Comparison of ENCODE assay signal across 17 cellular contexts in the genomic region with DNA sequence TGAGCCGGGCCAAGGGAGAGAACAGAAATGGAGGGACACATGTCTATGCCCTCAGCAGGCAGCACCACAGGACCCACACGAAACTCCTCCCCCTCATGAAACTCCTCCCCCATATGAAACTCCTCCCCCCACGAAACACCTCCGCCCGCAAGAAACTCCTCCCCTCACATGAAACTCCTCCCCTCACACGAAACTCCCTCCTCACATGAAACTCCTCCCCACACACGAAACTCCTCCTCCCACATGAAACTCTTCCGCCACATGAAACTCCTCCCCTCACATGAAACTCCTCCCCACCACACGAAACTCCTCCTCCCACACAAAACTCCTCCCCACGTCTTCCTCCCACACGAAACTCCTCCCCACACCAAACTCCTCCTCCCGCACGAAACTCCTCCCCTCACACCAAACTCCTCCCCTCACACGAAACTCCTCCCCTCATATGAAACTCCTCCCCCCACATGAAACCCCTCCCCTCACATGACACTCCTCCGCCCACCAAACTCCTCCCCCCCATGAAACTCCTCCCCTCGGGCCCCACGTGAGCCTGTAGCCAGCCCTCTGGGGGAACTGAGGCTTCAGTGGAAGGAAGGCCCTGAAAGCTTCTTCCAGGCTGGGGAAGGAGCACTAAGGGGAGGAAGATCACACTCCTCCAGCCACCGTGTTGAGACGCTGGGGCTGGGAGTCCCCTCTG. TPM values are rescaled to one million over a fixed set of nuclear protein-coding genes. Genes with fewer than 3 reads are reported as not detected.
DNase-seq lines count a peak whose midpoint lies in the region; ATAC-seq and TF ChIP-seq lines count a peak whose summit lies in the region.
"Had no signal": no experiment of that assay in that cellular context is flagged by ENCODE, and none has a peak within 500 bp of the region (broad histone marks: within the 10 kb centered on the region; RNA-seq: fewer than 3 reads in every experiment).

No MANE protein-coding gene starts in this region.

- no peaks in the 10 kb centered on the region for H3K27me3 Mint-ChIP-seq in activated naive CD4-positive, alpha-beta T cell treated with anti-CD3 and anti-CD28 coated beads, Interleukin-2, amount 10 ng/mL, durations not matched to agents 7 days and 5 days
- H3K27me3 Mint-ChIP-seq in activated naive CD4-positive, alpha-beta T cell treated with anti-CD3 and anti-CD28 coated beads for 36 hours (ENCODE audit: low read depth): no peaks in the 10 kb centered on the region

- H3K4me3 Mint-ChIP-seq in activated naive CD4-positive, alpha-beta T cell treated with anti-CD3 and anti-CD28 coated beads, Interleukin-2, amount 10 ng/mL, durations not matched to agents 7 days and 5 days: no peak overlapping the region
- H3K4me3 Mint-ChIP-seq in activated naive CD4-positive, alpha-beta T cell treated with anti-CD3 and anti-CD28 coated beads for 36 hours: no peak overlapping the region

- no peak overlapping the region for H4K91ac ChIP-seq in trophoblast cell (ENCODE audit: low read depth, low read length)

- H3K14ac ChIP-seq in trophoblast cell (ENCODE audit: low read length): peak overlapping the region; percentile 61

- no peaks in the 10 kb centered on the region for H3K4me1 Mint-ChIP-seq in activated naive CD4-positive, alpha-beta T cell treated with anti-CD3 and anti-CD28 coated beads, Interleukin-2, amount 10 ng/mL, durations not matched to agents 7 days and 5 days
- no peaks in the 10 kb centered on the region for H3K4me1 Mint-ChIP-seq in activated naive CD4-positive, alpha-beta T cell treated with anti-CD3 and anti-CD28 coated beads for 36 hours (ENCODE audit: low read depth)

- peak overlapping the region; percentile 41 for H3K4me2 ChIP-seq in HCT116 (ENCODE audit: low read length)
- H3K4me2 ChIP-seq in trophoblast cell (ENCODE audit: low read length): no peak overlapping the region

- H3K36me3 Mint-ChIP-seq in activated naive CD4-positive, alpha-beta T cell treated with anti-CD3 and anti-CD28 coated beads, Interleukin-2, amount 10 ng/mL, durations not matched to agents 7 days and 5 days: no peaks in the 10 kb centered on the region
- no peaks in the 10 kb centered on the region for H3K36me3 Mint-ChIP-seq in activated naive CD4-positive, alpha-beta T cell treated with anti-CD3 and anti-CD28 coated beads for 36 hours (ENCODE audit: low read depth)

- no peak overlapping the region for H3K23ac ChIP-seq in trophoblast cell (ENCODE audit: low read length)

- no peaks in the 10 kb centered on the region for H3K9me2 ChIP-seq in HCT116 (ENCODE audit: insufficient read depth)

- peak overlapping the region; percentile 33 for H3K18ac ChIP-seq in trophoblast cell (ENCODE audit: low read length)

- H3K27ac ChIP-seq in HCT116 (ENCODE audit: low read depth, low read length): peak overlapping the region; percentile 61; the same call in 1 of the 2 replicates
- H3K27ac ChIP-seq in trophoblast cell (ENCODE audit: low read depth, low read length): no peak overlapping the region
- H3K27ac ChIP-seq in thyroid gland: no peak overlapping the region
- H3K27ac ChIP-seq: SJCRH30, vagina had no signal

- DNase-seq in activated naive CD4-positive, alpha-beta T cell treated with anti-CD3 and anti-CD28 coated beads, Interleukin-2, amount 10 ng/mL, durations not matched to agents 7 days and 5 days: peak; percentile 30
- no peak for DNase-seq in activated naive CD4-positive, alpha-beta T cell treated with anti-CD3 and anti-CD28 coated beads for 36 hours
- DNase-seq in HCT116 (ENCODE audit: low read depth, low spot score) (peak; percentile 62), SW480 (ENCODE audit: low spot score) (peak; percentile 91), trophoblast cell (no peak), thyroid gland (no peak), SK-N-DZ (ENCODE audit: low spot score) (no peak), T-helper 1 cell (no peak)
- DNase-seq: activated effector memory CD4-positive, alpha-beta T cell treated with Interleukin-2 at 50 U/mL for 16 hours; aorta; hippocampal formation; left cardiac atrium; NCI-H1930; stimulated activated CD4-positive, alpha-beta T cell treated with anti-CD3 and anti-CD28 coated beads, Interleukin-2, amount 100 ng/mL, for 24 hours had no signal

- H3K27ac Mint-ChIP-seq in activated naive CD4-positive, alpha-beta T cell treated with anti-CD3 and anti-CD28 coated beads, Interleukin-2, amount 10 ng/mL, durations not matched to agents 7 days and 5 days: no peak overlapping the region
- H3K27ac Mint-ChIP-seq in activated naive CD4-positive, alpha-beta T cell treated with anti-CD3 and anti-CD28 coated beads for 36 hours: no peak overlapping the region

- ATAC-seq in HCT116: peak; percentile 57
- ATAC-seq: left cardiac atrium, right cardiac atrium had no signal

- H3K4me1 ChIP-seq in HCT116 (ENCODE audit: control insufficient read depth in 1 of 2, insufficient read depth in 2 of 2, low read length in 2 of 2): peaks cover 58 to 62% of the 10 kb centered on the region in 2 experiments
- H3K4me1 ChIP-seq in trophoblast cell (ENCODE audit: control insufficient read depth in 1 of 2, insufficient read depth in 2 of 2, low read length in 2 of 2): peaks cover 20 to 23% of the 10 kb centered on the region in 2 experiments
- no peaks in the 10 kb centered on the region for H3K4me1 ChIP-seq in thyroid gland

- H2BK12ac ChIP-seq in trophoblast cell (ENCODE audit: low read length): peak overlapping the region; percentile 55

- TF ChIP-seq RAD21 in HCT116 (IDR thresholded peaks at IDR 0.05; ENCODE audit: low read depth): no peak

- H2AFZ ChIP-seq in HCT116 (ENCODE audit: low read depth, low read length, poor library complexity, severe bottlenecking): no peak overlapping the region
- no peak overlapping the region for H2AFZ ChIP-seq in trophoblast cell (ENCODE audit: insufficient read depth, low read length, poor library complexity)

- no peaks in the 10 kb centered on the region for H3K79me2 ChIP-seq in HCT116 (ENCODE audit: insufficient read depth, low read length)
- H3K79me2 ChIP-seq in trophoblast cell (ENCODE audit: control insufficient read depth, insufficient read depth, low read length, poor library complexity): no peaks in the 10 kb centered on the region

- H3K9ac ChIP-seq in HCT116 (ENCODE audit: low read length) (no peak overlapping the region), trophoblast cell (ENCODE audit: low read length) (no peak overlapping the region)

- CTCF ChIA-PET in activated naive CD4-positive, alpha-beta T cell treated with anti-CD3 and anti-CD28 coated beads, Interleukin-2, amount 10 ng/mL, durations not matched to agents 7 days and 5 days (lab: Charles Lee): no interaction called here
- CTCF ChIA-PET in activated naive CD4-positive, alpha-beta T cell treated with anti-CD3 and anti-CD28 coated beads for 36 hours (lab: Charles Lee): no interaction called here
- CTCF ChIA-PET in HCT116 (lab: Charles Lee): no interaction called here

- H3K36me3 ChIP-seq in HCT116 (ENCODE audit: control insufficient read depth in 1 of 2, insufficient read depth in 2 of 2, low read length in 2 of 2) (no peaks in the 10 kb centered on the region), trophoblast cell (ENCODE audit: control insufficient read depth in 1 of 2, insufficient read depth in 2 of 2, low read length in 2 of 2) (no peaks in the 10 kb centered on the region), thyroid gland (no peaks in the 10 kb centered on the region)
- H3K36me3 ChIP-seq: SJCRH30, vagina had no signal

- peak overlapping the region; percentile 31 for H2BK5ac ChIP-seq in trophoblast cell (ENCODE audit: low read depth, low read length, poor library complexity)

- H2BK120ac ChIP-seq in trophoblast cell (ENCODE audit: insufficient read depth, low read length, poor library complexity): no peak overlapping the region

- POLR2A ChIA-PET in HCT116 (lab: Charles Lee): no interaction called here

- no peak for TF ChIP-seq CTCF in HCT116 (IDR thresholded peaks at IDR 0.05 in 2 of 3, conservative IDR thresholded peaks at IDR 0.05 in 1 of 3; ENCODE audit: borderline replicate concordance in 1 of 3, insufficient read depth in 1 of 3, low read depth in 2 of 3, low read length in 2 of 3)
- no peak for TF ChIP-seq CTCF in thyroid gland (IDR thresholded peaks at IDR 0.05)

- BruUV-seq in HCT116 (replicated peaks; lab: Mats Ljungman, UMichigan): no TSS peak

- RAD21 ChIA-PET in HCT116 (lab: Charles Lee; ENCODE audit: low non-redundant PET in 1 of 2, low total read pairs in 2 of 2, uncharacterized antibody in 2 of 2, unreplicated experiment in 2 of 2): no interaction called here

- H3K4ac ChIP-seq in trophoblast cell (ENCODE audit: low read depth, low read length): no peak overlapping the region

- no peak overlapping the region for H4K12ac ChIP-seq in trophoblast cell (ENCODE audit: low read depth, low read length)

- no peak for TF ChIP-seq POLR2A in HCT116 (IDR thresholded peaks at IDR 0.05; ENCODE audit: borderline replicate concordance, extremely low read depth, insufficient read depth, insufficient read length)
- TF ChIP-seq POLR2A in thyroid gland (IDR thresholded peaks at IDR 0.05): no peak

- H3K79me1 ChIP-seq in trophoblast cell (ENCODE audit: low read length): peaks cover 4% of the 10 kb centered on the region

- H3K9me3 ChIP-seq in HCT116 (ENCODE audit: control insufficient read depth in 1 of 2, insufficient read depth in 1 of 2, low read depth in 1 of 2, low read length in 2 of 2) (no peaks in the 10 kb centered on the region), trophoblast cell (ENCODE audit: insufficient read depth, low read depth, low read length) (peaks cover 4% of the 10 kb centered on the region), thyroid gland (no peaks in the 10 kb centered on the region)
- H3K9me3 ChIP-seq: SJCRH30, vagina had no signal

- no peaks in the 10 kb centered on the region for H4K20me1 ChIP-seq in HCT116 (ENCODE audit: insufficient read depth)

- H3K27me3 ChIP-seq in HCT116 (ENCODE audit: insufficient read depth, low read length) (no peaks in the 10 kb centered on the region), trophoblast cell (ENCODE audit: insufficient read depth, low read length) (no peaks in the 10 kb centered on the region), thyroid gland (no peaks in the 10 kb centered on the region)
- H3K27me3 ChIP-seq: vagina had no signal

- no peak overlapping the region for H3K4me3 ChIP-seq in HCT116 (replicated peaks in 1 of 2; ENCODE audit: low read depth in 1 of 2, low read length in 2 of 2)
- no peak overlapping the region for H3K4me3 ChIP-seq in trophoblast cell (ENCODE audit: low read depth, low read length)
- no peak overlapping the region for H3K4me3 ChIP-seq in thyroid gland (replicated peaks in 1 of 3)
- H3K4me3 ChIP-seq: SJCRH30, vagina had no signal

- H3K9me3 Mint-ChIP-seq in activated naive CD4-positive, alpha-beta T cell treated with anti-CD3 and anti-CD28 coated beads, Interleukin-2, amount 10 ng/mL, durations not matched to agents 7 days and 5 days: peaks cover 5% of the 10 kb centered on the region
- H3K9me3 Mint-ChIP-seq in activated naive CD4-positive, alpha-beta T cell treated with anti-CD3 and anti-CD28 coated beads for 36 hours: no peaks in the 10 kb centered on the region

- intact Hi-C loops in activated naive CD4-positive, alpha-beta T cell treated with anti-CD3 and anti-CD28 coated beads for 36 hours (cut with micrococcal nuclease): no loop called here
- intact Hi-C loops in HCT116 (cut with micrococcal nuclease): no loop called here
- intact Hi-C loops in thyroid gland (cut with DNase I): no loop called here

- WGBS in trophoblast cell (ENCODE audit: extremely low coverage, insufficient coverage, insufficient read length): 100% methylated on average over 12 of the region's 19 CpGs
- 86 to 91% methylated on average over 19 of the region's 19 CpGs for WGBS in thyroid gland, 2 donors

- H4K8ac ChIP-seq in trophoblast cell (ENCODE audit: low read depth, low read length): no peak overlapping the region

- H2AK5ac ChIP-seq in trophoblast cell (ENCODE audit: low read length): no peak overlapping the region

RNA-seq across cellular contexts. Expression of a gene that starts 15.2 kb away (rescaled TPM):
- not detected for total RNA-seq in activated naive CD4-positive, alpha-beta T cell treated with anti-CD3 and anti-CD28 coated beads for 36 hours
- total RNA-seq in HCT116 (2021; ENCODE audit: unreplicated experiment): 28.1 TPM
- 17.9 and 24.0 TPM in 2 replicates for polyA plus RNA-seq in HCT116 (2012)
- 5.4 and 6.4 TPM in 2 replicates for polyA plus RNA-seq in trophoblast cell (2013)
- total RNA-seq in thyroid gland: 1 to 10 TPM in 2 of 4 donors, under 1 TPM in 2; 0.45 to 3.5 (median 1.1) TPM
- polyA plus RNA-seq in SK-N-DZ (2014; cell fraction: cytosol; rRNA removed): 8.4 and 13.6 TPM in 2 replicates
- 5.9 and 7.5 TPM in 2 replicates for polyA plus RNA-seq in SK-N-DZ (2014; cell fraction: nucleus; rRNA removed)

Comparison
In these comparisons a context has a peak if more than half of its experiments do, and no peak if none do; other contexts are left out.
1. DNase-seq: peak in activated naive CD4-positive, alpha-beta T cell treated with anti-CD3 and anti-CD28 coated beads, Interleukin-2, amount 10 ng/mL, durations not matched to agents 7 days and 5 days (single experiment), HCT116 (single experiment) and SW480 (single experiment); none in activated naive CD4-positive, alpha-beta T cell treated with anti-CD3 and anti-CD28 coated beads for 36 hours (single experiment), trophoblast cell (0 of 2), thyroid gland (0 of 2), SK-N-DZ (single experiment) and T-helper 1 cell (0 of 5).